In genomic region chr19:27964165-27964564, GRCh38 we compare ENCODE assay signal across 24 cellular contexts.
DNase-seq lines count a peak whose midpoint lies in the region; FAIRE-seq and TF ChIP-seq lines count a peak whose summit lies in the region.
"Had no signal": no experiment of that assay in that cellular context is flagged by ENCODE, and none has a peak within 500 bp of the region (broad histone marks: within the 10 kb centered on the region; RNA-seq: fewer than 3 reads in every experiment).

No MANE protein-coding gene starts in this region.

- no peaks in the 10 kb centered on the region for H3K4me1 ChIP-seq in kidney (ENCODE audit: control insufficient read depth in 1 of 2, insufficient read depth in 1 of 2, low read depth in 1 of 2, low read length in 2 of 2)
- H3K4me1 ChIP-seq: Caco-2, SJSA1 had no signal

- H3K36me3 ChIP-seq in kidney (ENCODE audit: control insufficient read depth in 1 of 2, insufficient read depth in 2 of 2, low read length in 2 of 2): no peaks in the 10 kb centered on the region
- H3K36me3 ChIP-seq: SJSA1 had no signal

- FAIRE-seq in kidney (lab: Jason Lieb, UNC): peak; percentile 61
- FAIRE-seq: HepG2, K562 had no signal

- TF ChIP-seq CTCF in cardiac fibroblast (IDR thresholded peaks at IDR 0.05; ENCODE audit: low read depth, low read length) (no peak), kidney (IDR thresholded peaks at IDR 0.05; ENCODE audit: borderline replicate concordance, extremely low read depth, insufficient read depth) (no peak)

- intact Hi-C loops in kidney (cut with DNase I): no loop called here

- DNase-seq in NCI-H226: peak; percentile 34
- DNase-seq in cardiac fibroblast (ENCODE audit: low read depth in 2 of 2): peak; percentile 34 to 55
- no peak for DNase-seq in kidney
- DNase-seq in stromal cell of bone marrow (ENCODE audit: low read depth): peak; percentile 25
- DNase-seq in activated CD4-positive, alpha-beta T cell treated with anti-CD3 and anti-CD28 coated beads, Interleukin-2, amount 50 U/mL, for 4 hours: no peak
- DNase-seq in HK-2 (ENCODE audit: unreplicated experiment): no peak
- no peak for DNase-seq in DMS153 treated with DMSO at 0.1 percent for 48 hours (lab: John Stamatoyannopoulos, UW; ENCODE audit: unreplicated experiment)
- DNase-seq: Caco-2; CD8-positive, alpha-beta T cell; DMS153; H7; Kasumi-1; NCI-H1105 treated with DMSO at 0.1 percent for 48 hours; NCI-H146; NCI-H1930; NCI-H446 treated with DMSO at 0.1 percent for 48 hours; NCI-H526; NCI-H82; Right ventricle myocardium superior; RPMI8226 had no signal

- H3K4me3 ChIP-seq in cardiac fibroblast (replicated peaks in 1 of 2; ENCODE audit: low read depth in 2 of 2, low read length in 2 of 2) (no peak overlapping the region), kidney (ENCODE audit: low read length in 2 of 2) (no peak overlapping the region)
- H3K4me3 ChIP-seq: K562, SJSA1 had no signal

- H3K27ac ChIP-seq in kidney (ENCODE audit: low read depth in 2 of 2, low read length in 2 of 2): no peak overlapping the region
- H3K27ac ChIP-seq: C4-2B, SJSA1 had no signal

- no peaks in the 10 kb centered on the region for H3K9me3 ChIP-seq in kidney (ENCODE audit: control insufficient read depth in 1 of 2, low read length in 2 of 2)
- H3K9me3 ChIP-seq: Caco-2, SJSA1 had no signal

- H3K9ac ChIP-seq in kidney (ENCODE audit: low read length in 2 of 2): no peak overlapping the region

Comparison
In these comparisons a context has a peak if more than half of its experiments do, and no peak if none do; other contexts are left out.
1. DNase-seq: peak in NCI-H226 (single experiment), cardiac fibroblast (2 of 2) and stromal cell of bone marrow (single experiment); none in kidney (single experiment), activated CD4-positive, alpha-beta T cell treated with anti-CD3 and anti-CD28 coated beads, Interleukin-2, amount 50 U/mL, for 4 hours (0 of 2), HK-2 (single experiment) and DMS153 treated with DMSO at 0.1 percent for 48 hours (single experiment).